ENCODE assay signal across 14 cellular contexts in genomic region chr6:129717287-129717686, GRCh38. TPM values are rescaled to one million over a fixed set of nuclear protein-coding genes. Genes with fewer than 3 reads are reported as not detected.
DNase-seq lines count a peak whose midpoint lies in the region; TF ChIP-seq lines count a peak whose summit lies in the region.
"Had no signal": no experiment of that assay in that cellular context is flagged by ENCODE, and none has a peak within 500 bp of the region (broad histone marks: within the 10 kb centered on the region; RNA-seq: fewer than 3 reads in every experiment).

No MANE protein-coding gene starts in this region.

- no peak for TF ChIP-seq CTCF in epithelial cell of esophagus (IDR thresholded peaks at IDR 0.05; ENCODE audit: insufficient read depth, low read depth, low read length, missing control alignments)

- H3K4me3 ChIP-seq in epithelial cell of esophagus (ENCODE audit: low read length) = no peak overlapping the region

- DNase-seq in ELR (ENCODE audit: low read depth) (peak; percentile 73), RPMI7951 (ENCODE audit: low read depth) (peak; percentile 68), epithelial cell of esophagus (ENCODE audit: low read depth) (peak; percentile 46), myocyte (ENCODE audit: low read depth) (peak; percentile 55), midbrain (lab: John Stamatoyannopoulos, UW) (no peak), H4 (ENCODE audit: low spot score) (no peak), hippocampal formation (lab: John Stamatoyannopoulos, UW) (no peak), NAMALWA (ENCODE audit: low spot score) (no peak)
- DNase-seq: activated CD4-positive, CD25-positive, alpha-beta regulatory T cell treated with anti-CD3 and anti-CD28 coated beads, Interleukin-2, amount 50 U/mL, for 72 hours; activated naive CD8-positive, alpha-beta T cell treated with anti-CD3 and anti-CD28 coated beads, Interleukin-2, amount 50 U/mL, for 24 hours; DMS79; immature natural killer cell; NCI-H524; T-helper 1 cell had no signal

RNA-seq across cellular contexts. Expression of gene ARHGAP18, which starts 7.3 kb away (rescaled TPM):
- total RNA-seq in RPMI7951 (2014; rRNA removed; shearing (Covaris generic)) = 37.1 and 47.5 TPM in 2 replicates
- 17.1 and 18.4 TPM in 2 replicates for total RNA-seq in myocyte
- polyA plus RNA-seq in myocyte (2012) = 7.4 TPM
- total RNA-seq in H4 (2014; rRNA removed; shearing (Covaris generic)) = 8.0 and 8.9 TPM in 2 replicates

Comparison
In these comparisons a context has a peak if more than half of its experiments do, and no peak if none do; other contexts are left out.
1. DNase-seq: peak in ELR (single experiment), RPMI7951 (single experiment), epithelial cell of esophagus (single experiment) and myocyte (single experiment); none in midbrain (single experiment), H4 (single experiment), hippocampal formation (0 of 2) and NAMALWA (single experiment).